In genomic region chrX:39058724-39059123, GRCh38 we compare ENCODE assay signal across 22 cellular contexts.
DNase-seq lines count a peak whose midpoint lies in the region; ATAC-seq, FAIRE-seq and TF ChIP-seq lines count a peak whose summit lies in the region.
"Had no signal": no experiment of that assay in that cellular context is flagged by ENCODE, and none has a peak within 500 bp of the region (broad histone marks: within the 10 kb centered on the region; RNA-seq: fewer than 3 reads in every experiment).

No MANE protein-coding gene starts in this region.

- H2BK15ac ChIP-seq in H1 (ENCODE audit: low read length) = no peak overlapping the region

- no peak for TF ChIP-seq CTCF in HepG2 (CRISPR knock-in tag; IDR thresholded peaks at IDR 0.05)
- TF ChIP-seq CTCF in right lobe of liver (IDR thresholded peaks at IDR 0.05) = no peak
- TF ChIP-seq CTCF in H1 (IDR thresholded peaks at IDR 0.05; ENCODE audit: control extremely low read depth in 1 of 3, insufficient read depth in 1 of 3, low read depth in 1 of 3, low read length in 3 of 3) = no peak
- TF ChIP-seq CTCF in prostate gland (IDR thresholded peaks at IDR 0.05) = no peak
- no peak for TF ChIP-seq CTCF in MCF 10A (IDR thresholded peaks at IDR 0.05; ENCODE audit: unreplicated experiment)

- H2AFZ ChIP-seq in HepG2 (ENCODE audit: low read length) (no peak overlapping the region), H1 (ENCODE audit: low read length) (no peak overlapping the region)

- CTCF ChIA-PET in HepG2 (lab: Yijun Ruan, JAX; ENCODE audit: low intra/inter-chr PET ratio, low total read pairs) (no interaction called here), H1 (lab: Charles Lee; ENCODE audit: partially characterized antibody) (no interaction called here), MCF 10A (lab: Yijun Ruan, JAX) (interaction anchor here (0.5 kb wide), 1 partner anchor 190 kb away, joined by 3 read pairs; no protein-coding TSS in a partner anchor)

- BruUV-seq in HepG2 (replicated peaks; lab: Mats Ljungman, UMichigan) = no TSS peak
- BruUV-seq in MCF 10A (replicated peaks; lab: Mats Ljungman, UMichigan) = no TSS peak

- H4K91ac ChIP-seq in H1 (replicated peaks; ENCODE audit: insufficient read length, low read length) = no peak overlapping the region

- 0% methylated on average over 1 of the region's 3 CpGs for WGBS in HepG2 (ENCODE audit: low lambda C conversion rate)
- 34% methylated on average over 3 of the region's 3 CpGs for WGBS in right lobe of liver (ENCODE audit: insufficient coverage, low coverage, low lambda C conversion rate, missing lambda C conversion rate)
- WGBS in H1 (ENCODE audit: extremely low coverage in 1 of 2, insufficient coverage in 1 of 2, insufficient read length in 1 of 2, insufficient replicate concordance in 2 of 2, low coverage in 1 of 2, low lambda C conversion rate in 2 of 2, missing lambda C conversion rate in 1 of 2), 2 experiments = 89% methylated on average over 3 of the region's 3 CpGs; no CpG with 5 or more reads in 1 of the 2 experiments
- 90% methylated on average over 3 of the region's 3 CpGs for WGBS in prostate gland

- no peak overlapping the region for H2BK20ac ChIP-seq in H1 (ENCODE audit: low read length)

- no peak overlapping the region for H2BK12ac ChIP-seq in H1 (ENCODE audit: low read depth, low read length)

- no peaks in the 10 kb centered on the region for H3K79me2 ChIP-seq in HepG2 (ENCODE audit: insufficient read depth, low read length)
- no peaks in the 10 kb centered on the region for H3K79me2 ChIP-seq in H1 (ENCODE audit: control insufficient read depth in 1 of 2, insufficient read depth in 2 of 2, low read length in 2 of 2)

- no peak overlapping the region for H2BK120ac ChIP-seq in H1 (replicated peaks; ENCODE audit: low read depth, low read length)

- H3K4me3 Mint-ChIP-seq in MCF 10A (ENCODE audit: unreplicated experiment) = no peak overlapping the region
- H3K4me3 Mint-ChIP-seq: B cell; CD4-positive, CD25-positive, alpha-beta regulatory T cell; CD8-positive, alpha-beta T cell had no signal

- no peaks in the 10 kb centered on the region for H3K23me2 ChIP-seq in H1 (ENCODE audit: low read depth, low read length)

- POLR2A ChIA-PET in HepG2 (lab: Yijun Ruan, JAX) = no interaction called here
- POLR2A ChIA-PET in H1 (lab: Charles Lee; ENCODE audit: partially characterized antibody) = no interaction called here
- POLR2A ChIA-PET in MCF 10A (lab: Yijun Ruan, JAX) = no interaction called here

- in situ Hi-C loops in HepG2 (cut with HindIII; ENCODE audit: extremely low pct_ligation_motif_present, low pct_unique_long_range_greater_than_20kb) = no loop called here

- H3K14ac ChIP-seq in H1 (ENCODE audit: insufficient read length) = no peak overlapping the region

- H3K27me3 Mint-ChIP-seq in MCF 10A (ENCODE audit: insufficient read depth, unreplicated experiment) = peaks cover 22% of the 10 kb centered on the region

- no peaks in the 10 kb centered on the region for H3K27me3 ChIP-seq in HepG2 (ENCODE audit: control insufficient read depth in 1 of 2, insufficient read depth in 2 of 2, low read length in 2 of 2)
- no peaks in the 10 kb centered on the region for H3K27me3 ChIP-seq in right lobe of liver
- no peaks in the 10 kb centered on the region for H3K27me3 ChIP-seq in H1 (replicated peaks in 1 of 4; ENCODE audit: control insufficient read depth in 3 of 4, extremely low read depth in 1 of 4, insufficient read depth in 3 of 4, low read length in 3 of 4)
- no peaks in the 10 kb centered on the region for H3K27me3 ChIP-seq in prostate gland (replicated peaks; ENCODE audit: insufficient read depth)
- H3K27me3 ChIP-seq: BLaER1 had no signal

- H3K9me3 ChIP-seq in HepG2 (ENCODE audit: low read length) = no peaks in the 10 kb centered on the region
- H3K9me3 ChIP-seq in right lobe of liver = no peaks in the 10 kb centered on the region
- H3K9me3 ChIP-seq in H1 (ENCODE audit: insufficient read depth in 2 of 2, low read depth in 1 of 2, low read length in 1 of 2) = no peaks in the 10 kb centered on the region
- no peaks in the 10 kb centered on the region for H3K9me3 ChIP-seq in prostate gland
- H3K9me3 ChIP-seq: Caco-2 had no signal

- TF ChIP-seq POLR2A in HepG2 (IDR thresholded peaks at IDR 0.05; ENCODE audit: insufficient read depth in 1 of 2, low read depth in 2 of 2, low read length in 2 of 2) (no peak), right lobe of liver (IDR thresholded peaks at IDR 0.05) (no peak), H1 (IDR thresholded peaks at IDR 0.05; ENCODE audit: control extremely low read depth in 1 of 2, low read depth in 2 of 2, low read length in 2 of 2) (no peak), prostate gland (IDR thresholded peaks at IDR 0.05) (no peak)

- no peaks in the 10 kb centered on the region for H3K4me1 Mint-ChIP-seq in MCF 10A (ENCODE audit: insufficient read depth, unreplicated experiment)
- H3K4me1 Mint-ChIP-seq: B cell; CD4-positive, CD25-positive, alpha-beta regulatory T cell had no signal

- intact Hi-C loops in HepG2 (cut with micrococcal nuclease; ENCODE audit: unreplicated experiment) = no loop called here
- intact Hi-C loops in right lobe of liver (cut with DNase I) = no loop called here
- intact Hi-C loops in prostate gland (cut with DNase I) = no loop called here
- intact Hi-C loops in MCF 10A (cut with micrococcal nuclease) = no loop called here

- H3K27ac Mint-ChIP-seq in MCF 10A (ENCODE audit: low read depth, unreplicated experiment) = no peak overlapping the region
- H3K27ac Mint-ChIP-seq: B cell; CD4-positive, CD25-positive, alpha-beta regulatory T cell; CD8-positive, alpha-beta T cell had no signal

- no peak for TF ChIP-seq EP300 in HepG2 (IDR thresholded peaks at IDR 0.05; ENCODE audit: low read depth in 2 of 2, low read length in 2 of 2)
- TF ChIP-seq EP300 in HepG2 (CRISPR knock-in tag; IDR thresholded peaks at IDR 0.05; ENCODE audit: borderline replicate concordance) = no peak
- TF ChIP-seq EP300 in H1 (IDR thresholded peaks at IDR 0.05; ENCODE audit: borderline replicate concordance in 1 of 2, low read depth in 2 of 2, low read length in 2 of 2) = no peak

- TF ChIP-seq RAD21 in HepG2 (CRISPR knock-in tag; IDR thresholded peaks at IDR 0.05) = no peak
- no peak for TF ChIP-seq RAD21 in H1 (IDR thresholded peaks at IDR 0.05 in 1 of 2, conservative IDR thresholded peaks at IDR 0.05 in 1 of 2; ENCODE audit: low read depth in 2 of 2, low read length in 2 of 2)

- no peak for DNase-seq in HepG2 (ENCODE audit: low spot score)
- DNase-seq in right lobe of liver = no peak
- no peak for DNase-seq in H1 (ENCODE audit: low read depth in 1 of 2, low spot score in 2 of 2)
- no peak for DNase-seq in prostate gland (ENCODE audit: low spot score)
- DNase-seq in Kasumi-1 (lab: John Stamatoyannopoulos, UW) = no peak
- no peak for DNase-seq in MCF 10A (ENCODE audit: unreplicated experiment)
- DNase-seq: Caco-2; CD4-positive, CD25-positive, alpha-beta regulatory T cell; CD8-positive, alpha-beta T cell; DMS153; DND-41; GOT3; H7; HCEC 1CT had no signal

- H3K27ac ChIP-seq in HepG2 (ENCODE audit: extremely low read length, insufficient read depth, low read length) = no peak overlapping the region
- H3K27ac ChIP-seq in right lobe of liver = no peak overlapping the region
- no peak overlapping the region for H3K27ac ChIP-seq in H1 (ENCODE audit: low read depth, low read length)
- no peak overlapping the region for H3K27ac ChIP-seq in prostate gland
- H3K27ac ChIP-seq: 22Rv1, BLaER1, C4-2B had no signal

- no peak overlapping the region for H3K23ac ChIP-seq in H1 (ENCODE audit: insufficient read length)

- H2AK5ac ChIP-seq in H1 (ENCODE audit: low read depth, low read length) = no peak overlapping the region

- ATAC-seq in HepG2 (no peak), right lobe of liver (no peak), esophagus mucosa (peak; percentile 42)
- ATAC-seq: CD8-positive, alpha-beta T cell had no signal

- H4K20me1 ChIP-seq in HepG2 (ENCODE audit: insufficient read depth, low read length) (no peaks in the 10 kb centered on the region), H1 (replicated peaks in 1 of 2; ENCODE audit: control insufficient read depth in 1 of 2, insufficient read depth in 2 of 2, low read length in 2 of 2) (no peaks in the 10 kb centered on the region)
- H4K20me1 ChIP-seq: BLaER1 had no signal

- H3K9me3 Mint-ChIP-seq in MCF 10A (ENCODE audit: unreplicated experiment) = no peaks in the 10 kb centered on the region
- H3K9me3 Mint-ChIP-seq: CD8-positive, alpha-beta T cell had no signal

- H3K36me3 Mint-ChIP-seq in MCF 10A (ENCODE audit: insufficient read depth, unreplicated experiment) = no peaks in the 10 kb centered on the region
- H3K36me3 Mint-ChIP-seq: CD4-positive, CD25-positive, alpha-beta regulatory T cell; CD8-positive, alpha-beta T cell had no signal

- H3K36me3 ChIP-seq in HepG2 (replicated peaks in 1 of 2; ENCODE audit: control insufficient read depth in 1 of 2, insufficient read depth in 2 of 2, low read length in 2 of 2) (no peaks in the 10 kb centered on the region), right lobe of liver (no peaks in the 10 kb centered on the region), H1 (ENCODE audit: control insufficient read depth in 2 of 4, insufficient read depth in 4 of 4, low read length in 3 of 4) (no peaks in the 10 kb centered on the region), prostate gland (no peaks in the 10 kb centered on the region)
- H3K36me3 ChIP-seq: BLaER1 had no signal

- FAIRE-seq in HepG2 (lab: Jason Lieb, UNC) (peak; percentile 15), H1 (lab: Jason Lieb, UNC) (peak; percentile 42)
- FAIRE-seq: A204.1, G401.6, GM12892 had no signal

- no peak overlapping the region for H4K8ac ChIP-seq in H1 (ENCODE audit: extremely low read depth, insufficient read depth, low read length)

- H3K4me2 ChIP-seq in HepG2 (ENCODE audit: low read depth, low read length) = no peak overlapping the region
- no peak overlapping the region for H3K4me2 ChIP-seq in H1 (ENCODE audit: insufficient read depth in 1 of 2, low read depth in 2 of 2, low read length in 2 of 2)
- H3K4me2 ChIP-seq: BLaER1 had no signal

- H3K79me1 ChIP-seq in H1 (ENCODE audit: low read depth, low read length) = no peaks in the 10 kb centered on the region

- H3K56ac ChIP-seq in H1 (replicated peaks; ENCODE audit: insufficient read length, low read depth, low read length) = no peak overlapping the region

- H2BK5ac ChIP-seq in H1 (ENCODE audit: low read depth, low read length) = no peak overlapping the region

- no peak overlapping the region for H3K18ac ChIP-seq in H1 (ENCODE audit: extremely low read depth, low read length)

- H3K9ac ChIP-seq in HepG2 (ENCODE audit: insufficient read depth, low read depth, low read length) (no peak overlapping the region), H1 (replicated peaks in 1 of 4; ENCODE audit: extremely low read depth in 1 of 4, low read depth in 3 of 4, low read length in 3 of 4) (no peak overlapping the region)
- H3K9ac ChIP-seq: BLaER1 had no signal

- H3K4ac ChIP-seq in H1 (replicated peaks; ENCODE audit: insufficient read length, low read depth, low read length) = no peak overlapping the region

- H3K4me3 ChIP-seq in HepG2 (replicated peaks in 1 of 3; ENCODE audit: insufficient read depth in 1 of 3, low read depth in 2 of 3, low read length in 3 of 3) (no peak overlapping the region), right lobe of liver (no peak overlapping the region), H1 (ENCODE audit: extremely low read depth in 1 of 4, insufficient read depth in 2 of 4, low read depth in 3 of 4, low read length in 4 of 4) (no peak overlapping the region), prostate gland (no peak overlapping the region)
- H3K4me3 ChIP-seq: BLaER1 had no signal

- no peak overlapping the region for H4K5ac ChIP-seq in H1 (ENCODE audit: insufficient read length, low read depth, low read length)

- H3K4me1 ChIP-seq in HepG2 (ENCODE audit: insufficient read depth, low read length) = peaks cover 30% of the 10 kb centered on the region
- no peaks in the 10 kb centered on the region for H3K4me1 ChIP-seq in right lobe of liver
- H3K4me1 ChIP-seq in H1 (replicated peaks in 1 of 4; ENCODE audit: control insufficient read depth in 3 of 4, insufficient read depth in 4 of 4, low read length in 3 of 4) = no peaks in the 10 kb centered on the region
- no peaks in the 10 kb centered on the region for H3K4me1 ChIP-seq in prostate gland (replicated peaks)
- H3K4me1 ChIP-seq: Caco-2 had no signal
